In the genomic region with DNA sequence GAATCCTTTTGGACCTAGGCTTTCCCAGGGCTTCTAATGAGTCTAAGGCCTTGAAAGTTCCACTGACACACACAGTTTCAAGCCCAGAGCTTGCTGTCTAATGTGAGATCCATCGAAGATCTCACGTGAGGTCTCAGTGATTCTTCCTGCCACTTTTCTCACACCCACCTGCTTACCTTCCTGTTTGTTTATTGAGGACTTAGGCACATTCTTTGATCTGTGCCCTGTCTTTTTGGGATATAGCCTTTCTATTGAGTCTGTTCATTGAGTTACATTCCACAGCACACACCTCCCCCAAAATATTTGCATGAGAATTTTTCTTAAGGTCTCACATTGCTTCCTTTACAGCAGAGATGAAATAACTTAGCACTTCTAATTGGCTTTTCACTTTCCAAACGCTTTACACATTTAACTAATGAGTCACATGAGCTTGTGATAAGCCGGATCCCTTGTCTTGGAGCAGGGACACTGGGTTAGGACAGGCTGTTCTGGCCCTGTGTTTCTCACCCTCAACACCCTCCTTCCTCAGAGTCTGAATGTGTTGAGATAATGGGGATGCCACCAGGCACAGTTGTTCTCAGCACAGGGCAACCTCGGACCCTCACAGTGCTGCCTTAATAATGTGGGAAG, we compare ENCODE assay signal across 17 cellular contexts.
A peak's percentile ranks its signal among the peaks of the same experiment; 100 is the strongest.
DNase-seq lines count a peak whose midpoint lies in the region; ATAC-seq, FAIRE-seq and TF ChIP-seq lines count a peak whose summit lies in the region.
"Had no signal": no experiment of that assay in that cellular context is flagged by ENCODE, and none has a peak within 500 bp of the region (broad histone marks: within the 10 kb centered on the region; RNA-seq: fewer than 3 reads in every experiment).

No MANE protein-coding gene starts in this region.

- ATAC-seq in A549 (no peak), left cardiac atrium (peak; percentile 65 to 77), omental fat pad (ENCODE audit: low FRiP score) (peak; percentile 20), GM21576 (IDR thresholded peaks at IDR 0.05; ENCODE audit: unreplicated experiment) (no peak)
- ATAC-seq in effector memory CD8-positive, alpha-beta T cell (replicated peaks): no peak
- ATAC-seq: activated CD8-positive, alpha-beta T cell treated with anti-CD3 and anti-CD28 coated beads for 36 hours had no signal

- intact Hi-C loops in left cardiac atrium (cut with DNase I): no loop called here

- H3K4me2 ChIP-seq in A549: no peak overlapping the region
- H3K4me2 ChIP-seq: smooth muscle cell had no signal

- TF ChIP-seq RAD21 in A549 (conservative IDR thresholded peaks at IDR 0.05 in 1 of 2, IDR thresholded peaks at IDR 0.05 in 1 of 2): no peak

- peak overlapping the region; percentile 45 to 52; a peak in 3 of 6 replicates for H3K27ac ChIP-seq in A549
- H3K27ac ChIP-seq: C4-2B, upper lobe of left lung had no signal

- no peak for DNase-seq in A549 (ENCODE audit: low read depth in 1 of 2, low spot score in 1 of 2)
- peak; percentile 59 for DNase-seq in astrocyte of the hippocampus (ENCODE audit: low read depth, low spot score)
- DNase-seq in left cardiac atrium: peak; percentile 61
- DNase-seq in omental fat pad (ENCODE audit: low spot score): no peak
- DNase-seq in effector memory CD8-positive, alpha-beta T cell: no peak
- no peak for DNase-seq in GF-D8 (lab: John Stamatoyannopoulos, UW)
- DNase-seq in COR-L47 (lab: John Stamatoyannopoulos, UW): no peak
- DNase-seq: DMS79, NCI-H2107, NCI-H774, occipital lobe, upper lobe of left lung had no signal

- no peaks in the 10 kb centered on the region for H3K9me3 Mint-ChIP-seq in effector memory CD8-positive, alpha-beta T cell
- H3K9me3 Mint-ChIP-seq: activated CD8-positive, alpha-beta T cell treated with anti-CD3 and anti-CD28 coated beads for 36 hours; stimulated activated effector memory CD8-positive, alpha-beta T cell treated with anti-CD3 and anti-CD28 coated beads, Interleukin-12 subunit alpha, Interleukin-12 subunit beta, amount 100 ng/mL, for 72 hours had no signal

- peaks cover 21% of the 10 kb centered on the region for H3K4me1 ChIP-seq in A549

- H3K27me3 Mint-ChIP-seq in effector memory CD8-positive, alpha-beta T cell: no peaks in the 10 kb centered on the region
- H3K27me3 Mint-ChIP-seq: activated CD8-positive, alpha-beta T cell treated with anti-CD3 and anti-CD28 coated beads for 36 hours had no signal

- CTCF ChIA-PET in A549 (lab: Yijun Ruan, JAX): no interaction called here

- no peaks in the 10 kb centered on the region for H3K9me3 ChIP-seq in A549
- H3K9me3 ChIP-seq: upper lobe of left lung had no signal

- TF ChIP-seq POLR2A in A549 (IDR thresholded peaks at IDR 0.05; ENCODE audit: low read length): no peak

- no peak overlapping the region for H3K27ac Mint-ChIP-seq in effector memory CD8-positive, alpha-beta T cell
- H3K27ac Mint-ChIP-seq: activated CD8-positive, alpha-beta T cell treated with anti-CD3 and anti-CD28 coated beads for 36 hours; stimulated activated effector memory CD8-positive, alpha-beta T cell treated with anti-CD3 and anti-CD28 coated beads, Interleukin-12 subunit alpha, Interleukin-12 subunit beta, amount 100 ng/mL, for 72 hours had no signal

- FAIRE-seq in A549 (lab: Jason Lieb, UNC): no peak

- TF ChIP-seq CTCF in A549 (IDR thresholded peaks at IDR 0.05): no peak
- no peak for TF ChIP-seq CTCF in omental fat pad (IDR thresholded peaks at IDR 0.05)

- H3K4me1 Mint-ChIP-seq in effector memory CD8-positive, alpha-beta T cell (ENCODE audit: low read depth in 2 of 2): peaks cover 0 to 2% of the 10 kb centered on the region in 2 donors

- WGBS in A549 (ENCODE audit: missing lambda C conversion rate): 94% methylated on average over 5 of the region's 5 CpGs

- POLR2A ChIA-PET in A549 (lab: Yijun Ruan, JAX): no interaction called here

- no peak overlapping the region for H3K4me3 Mint-ChIP-seq in effector memory CD8-positive, alpha-beta T cell
- H3K4me3 Mint-ChIP-seq: activated CD8-positive, alpha-beta T cell treated with anti-CD3 and anti-CD28 coated beads for 36 hours; stimulated activated effector memory CD8-positive, alpha-beta T cell treated with anti-CD3 and anti-CD28 coated beads, Interleukin-12 subunit alpha, Interleukin-12 subunit beta, amount 100 ng/mL, for 72 hours had no signal

- no peaks in the 10 kb centered on the region for H3K36me3 Mint-ChIP-seq in effector memory CD8-positive, alpha-beta T cell (ENCODE audit: insufficient read depth)
- H3K36me3 Mint-ChIP-seq: stimulated activated effector memory CD8-positive, alpha-beta T cell treated with anti-CD3 and anti-CD28 coated beads, Interleukin-12 subunit alpha, Interleukin-12 subunit beta, amount 100 ng/mL, for 72 hours had no signal

- TF ChIP-seq EP300 in A549 (IDR thresholded peaks at IDR 0.05): no peak

- H3K4me3 ChIP-seq in A549: no peak overlapping the region
- H3K4me3 ChIP-seq: smooth muscle cell, upper lobe of left lung had no signal

TF ChIP-seq in A549, 52 proteins besides CTCF, POLR2A, EP300 and RAD21:
- TF ChIP-seq HOXB5 (CRISPR knock-in tag; IDR thresholded peaks at IDR 0.05): no peak
- no peak for TF ChIP-seq HOXB13 (CRISPR knock-in tag; IDR thresholded peaks at IDR 0.05; ENCODE audit: low read depth)
- no peak for TF ChIP-seq HDAC2 (IDR thresholded peaks at IDR 0.05)
- TF ChIP-seq HES2 (IDR thresholded peaks at IDR 0.05): no peak
- TF ChIP-seq GATA3 (IDR thresholded peaks at IDR 0.05; ENCODE audit: borderline replicate concordance): no peak
- no peak for TF ChIP-seq MAFK (IDR thresholded peaks at IDR 0.05; ENCODE audit: partially characterized antibody)
- no peak for TF ChIP-seq NR3C1 (IDR thresholded peaks at IDR 0.05)
- TF ChIP-seq NFE2L2 (conservative IDR thresholded peaks at IDR 0.05; ENCODE audit: low read length): no peak
- no peak for TF ChIP-seq CBX8 (IDR thresholded peaks at IDR 0.05)
- TF ChIP-seq CHD4 (IDR thresholded peaks at IDR 0.05; ENCODE audit: borderline replicate concordance): no peak
- no peak for TF ChIP-seq MAX (IDR thresholded peaks at IDR 0.05)
- TF ChIP-seq CBX2 (IDR thresholded peaks at IDR 0.05; ENCODE audit: borderline replicate concordance, low read depth): no peak
- TF ChIP-seq EHMT2 (IDR thresholded peaks at IDR 0.05; ENCODE audit: low read depth): no peak
- TF ChIP-seq ZFP36 (IDR thresholded peaks at IDR 0.05; ENCODE audit: borderline replicate concordance, partially characterized antibody): no peak
- no peak for TF ChIP-seq HMGXB4 (CRISPR knock-in tag; IDR thresholded peaks at IDR 0.05; ENCODE audit: borderline replicate concordance)
- TF ChIP-seq, protein P1, sequence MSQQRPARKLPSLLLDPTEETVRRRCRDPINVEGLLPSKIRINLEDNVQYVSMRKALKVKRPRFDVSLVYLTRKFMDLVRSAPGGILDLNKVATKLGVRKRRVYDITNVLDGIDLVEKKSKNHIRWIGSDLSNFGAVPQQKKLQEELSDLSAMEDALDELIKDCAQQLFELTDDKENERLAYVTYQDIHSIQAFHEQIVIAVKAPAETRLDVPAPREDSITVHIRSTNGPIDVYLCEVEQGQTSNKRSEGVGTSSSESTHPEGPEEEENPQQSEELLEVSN (IDR thresholded peaks at IDR 0.05; ENCODE audit: borderline replicate concordance, low read depth): no peak
- TF ChIP-seq, protein P2, sequence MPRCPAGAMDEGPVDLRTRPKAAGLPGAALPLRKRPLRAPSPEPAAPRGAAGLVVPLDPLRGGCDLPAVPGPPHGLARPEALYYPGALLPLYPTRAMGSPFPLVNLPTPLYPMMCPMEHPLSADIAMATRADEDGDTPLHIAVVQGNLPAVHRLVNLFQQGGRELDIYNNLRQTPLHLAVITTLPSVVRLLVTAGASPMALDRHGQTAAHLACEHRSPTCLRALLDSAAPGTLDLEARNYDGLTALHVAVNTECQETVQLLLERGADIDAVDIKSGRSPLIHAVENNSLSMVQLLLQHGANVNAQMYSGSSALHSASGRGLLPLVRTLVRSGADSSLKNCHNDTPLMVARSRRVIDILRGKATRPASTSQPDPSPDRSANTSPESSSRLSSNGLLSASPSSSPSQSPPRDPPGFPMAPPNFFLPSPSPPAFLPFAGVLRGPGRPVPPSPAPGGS (IDR thresholded peaks at IDR 0.05): no peak
- TF ChIP-seq TP53 (CRISPR knock-in tag; IDR thresholded peaks at IDR 0.05): no peak
- no peak for TF ChIP-seq JUN (IDR thresholded peaks at IDR 0.05)
- TF ChIP-seq TFCP2L1 (CRISPR knock-in tag; IDR thresholded peaks at IDR 0.05): no peak

Comparison
In these comparisons a context has a peak if more than half of its experiments do, and no peak if none do; other contexts are left out.
1. ATAC-seq: peak in left cardiac atrium (2 of 2) and omental fat pad (single experiment); none in A549 (0 of 2), effector memory CD8-positive, alpha-beta T cell (single experiment) and GM21576 (single experiment).
2. DNase-seq: peak in astrocyte of the hippocampus (single experiment) and left cardiac atrium (single experiment); none in A549 (0 of 2), omental fat pad (single experiment), effector memory CD8-positive, alpha-beta T cell (0 of 3), GF-D8 (single experiment) and COR-L47 (single experiment).